Comparison of ENCODE assay signal across 21 cellular contexts in genomic region chr1:180294711-180295110, GRCh38.
DNase-seq lines count a peak whose midpoint lies in the region; ATAC-seq, FAIRE-seq and TF ChIP-seq lines count a peak whose summit lies in the region.
"Had no signal": no experiment of that assay in that cellular context is flagged by ENCODE, and none has a peak within 500 bp of the region (broad histone marks: within the 10 kb centered on the region; RNA-seq: fewer than 3 reads in every experiment).

No MANE protein-coding gene starts in this region.

- H2AFZ ChIP-seq in HepG2 (ENCODE audit: low read length): no peak overlapping the region

- no TSS peak for BruUV-seq in HepG2 (replicated peaks; lab: Mats Ljungman, UMichigan)

- peaks cover 14% of the 10 kb centered on the region for H3K9me3 Mint-ChIP-seq in WTC11
- H3K9me3 Mint-ChIP-seq: CD8-positive, alpha-beta T cell had no signal

- no peak overlapping the region for H3K27ac Mint-ChIP-seq in WTC11
- H3K27ac Mint-ChIP-seq: B cell; CD4-positive, alpha-beta T cell; CD8-positive, alpha-beta T cell had no signal

- TF ChIP-seq CTCF in HepG2 (CRISPR knock-in tag; IDR thresholded peaks at IDR 0.05) (no peak), right lobe of liver (IDR thresholded peaks at IDR 0.05) (no peak), WTC11 (IDR thresholded peaks at IDR 0.05) (no peak)

- no peaks in the 10 kb centered on the region for H3K27me3 Mint-ChIP-seq in WTC11 (ENCODE audit: low read depth)
- H3K27me3 Mint-ChIP-seq: B cell; CD4-positive, alpha-beta T cell had no signal

- ATAC-seq in HepG2 (no peak), right lobe of liver (no peak), WTC11 (no peak), HG03565 (IDR thresholded peaks at IDR 0.05; ENCODE audit: unreplicated experiment) (no peak), HG03571 (IDR thresholded peaks at IDR 0.05; ENCODE audit: unreplicated experiment) (no peak)
- ATAC-seq: A549; CD8-positive, alpha-beta T cell had no signal

- no peak overlapping the region for H3K4me2 ChIP-seq in HepG2 (ENCODE audit: low read depth, low read length)
- H3K4me2 ChIP-seq: A549; BLaER1 treated with 17β-estradiol and CSF1 and Interleukin-3, amounts not matched to agents 10 nM and 100 nM had no signal

- H3K4me3 Mint-ChIP-seq in WTC11: no peak overlapping the region
- H3K4me3 Mint-ChIP-seq: B cell; CD4-positive, alpha-beta T cell; CD8-positive, alpha-beta T cell had no signal

- no peaks in the 10 kb centered on the region for H4K20me1 ChIP-seq in HepG2 (ENCODE audit: insufficient read depth, low read length)
- H4K20me1 ChIP-seq: BLaER1 treated with 17β-estradiol and CSF1 and Interleukin-3, amounts not matched to agents 10 nM and 100 nM had no signal

- H3K4me3 ChIP-seq in HepG2 (replicated peaks in 1 of 3; ENCODE audit: insufficient read depth in 1 of 3, low read depth in 2 of 3, low read length in 3 of 3): no peak overlapping the region
- no peak overlapping the region for H3K4me3 ChIP-seq in right lobe of liver
- H3K4me3 ChIP-seq: A549; BLaER1 treated with 17β-estradiol and CSF1 and Interleukin-3, amounts not matched to agents 10 nM and 100 nM had no signal

- no peaks in the 10 kb centered on the region for H3K79me2 ChIP-seq in HepG2 (ENCODE audit: insufficient read depth, low read length)

- peaks cover 0 to 1% of the 10 kb centered on the region in 2 experiments; a peak in 1 of 5 replicates for H3K36me3 ChIP-seq in HepG2 (replicated peaks in 1 of 2; ENCODE audit: control insufficient read depth in 1 of 2, insufficient read depth in 2 of 2, low read length in 2 of 2)
- H3K36me3 ChIP-seq in right lobe of liver: no peaks in the 10 kb centered on the region

- H3K27ac ChIP-seq in HepG2 (ENCODE audit: extremely low read length, insufficient read depth, low read length) (no peak overlapping the region), right lobe of liver (no peak overlapping the region)
- H3K27ac ChIP-seq: 22Rv1; A549; BLaER1 treated with 17β-estradiol and CSF1 and Interleukin-3, amounts not matched to agents 10 nM and 100 nM; C4-2B had no signal

- H3K4me1 ChIP-seq in HepG2 (ENCODE audit: insufficient read depth, low read length): peaks cover 22% of the 10 kb centered on the region
- peaks cover 0 to 9% (median 3%) of the 10 kb centered on the region in 4 donors for H3K4me1 ChIP-seq in right lobe of liver

- H3K9me3 ChIP-seq in HepG2 (ENCODE audit: low read length) (peaks cover 7% of the 10 kb centered on the region), right lobe of liver (no peaks in the 10 kb centered on the region)
- H3K9me3 ChIP-seq: Caco-2 had no signal

- intact Hi-C loops in HepG2 (cut with micrococcal nuclease; ENCODE audit: unreplicated experiment): no loop called here
- intact Hi-C loops in right lobe of liver (cut with DNase I): no loop called here

- H3K27me3 ChIP-seq in HepG2 (ENCODE audit: control insufficient read depth in 1 of 2, insufficient read depth in 2 of 2, low read length in 2 of 2) (no peaks in the 10 kb centered on the region), right lobe of liver (no peaks in the 10 kb centered on the region)
- H3K27me3 ChIP-seq: BLaER1 treated with 17β-estradiol and CSF1 and Interleukin-3, amounts not matched to agents 10 nM and 100 nM had no signal

- CTCF ChIA-PET in HepG2 (lab: Yijun Ruan, JAX; ENCODE audit: low intra/inter-chr PET ratio, low total read pairs): no interaction called here
- CTCF ChIA-PET in WTC11 (lab: Charles Lee): no interaction called here

- TF ChIP-seq POLR2A in HepG2 (IDR thresholded peaks at IDR 0.05; ENCODE audit: insufficient read depth in 1 of 2, low read depth in 2 of 2, low read length in 2 of 2): no peak
- TF ChIP-seq POLR2A in right lobe of liver (IDR thresholded peaks at IDR 0.05): no peak

- H3K9ac ChIP-seq in HepG2 (ENCODE audit: insufficient read depth, low read depth, low read length): no peak overlapping the region
- H3K9ac ChIP-seq: BLaER1 treated with 17β-estradiol and CSF1 and Interleukin-3, amounts not matched to agents 10 nM and 100 nM had no signal

- in situ Hi-C loops in HepG2 (cut with HindIII; ENCODE audit: extremely low pct_ligation_motif_present, low pct_unique_long_range_greater_than_20kb): no loop called here

- FAIRE-seq in HepG2 (lab: Jason Lieb, UNC): no peak
- FAIRE-seq: A549, D721Med, G401.6, GM12891, GM19239 had no signal

- TF ChIP-seq EP300 in HepG2 (IDR thresholded peaks at IDR 0.05; ENCODE audit: low read depth in 2 of 2, low read length in 2 of 2) (no peak), HepG2 (CRISPR knock-in tag; IDR thresholded peaks at IDR 0.05; ENCODE audit: borderline replicate concordance) (no peak)

- 97% methylated on average over 2 of the region's 2 CpGs for WGBS in HepG2 (ENCODE audit: low lambda C conversion rate)
- WGBS in right lobe of liver (ENCODE audit: insufficient coverage, low coverage, low lambda C conversion rate, missing lambda C conversion rate): 93% methylated on average over 2 of the region's 2 CpGs

- peaks cover 2% of the 10 kb centered on the region; the same call in 1 of the 2 replicates for H3K36me3 Mint-ChIP-seq in WTC11

- TF ChIP-seq RAD21 in HepG2 (CRISPR knock-in tag; IDR thresholded peaks at IDR 0.05): no peak

- POLR2A ChIA-PET in HepG2 (lab: Yijun Ruan, JAX) (no interaction called here), WTC11 (lab: Charles Lee) (no interaction called here)

- no peaks in the 10 kb centered on the region for H3K4me1 Mint-ChIP-seq in WTC11
- H3K4me1 Mint-ChIP-seq: B cell had no signal

- DNase-seq in HepG2 (ENCODE audit: low spot score) (no peak), right lobe of liver (no peak), WTC11 (ENCODE audit: low spot score) (no peak)
- DNase-seq: AML-193; Caco-2; Calu3; CD4-positive, alpha-beta T cell; CD8-positive, alpha-beta T cell; DMS79 treated with DMSO at 0.1 percent for 48 hours; GF-D8 had no signal

TF ChIP-seq in HepG2, 621 proteins besides CTCF, POLR2A, EP300 and RAD21:
- peak; percentile 65; the same call in 1 of the 2 replicates for TF ChIP-seq ZNF121 (CRISPR knock-in tag; IDR thresholded peaks at IDR 0.05)
- no peak for TF ChIP-seq HMG20A (CRISPR knock-in tag; IDR thresholded peaks at IDR 0.05; ENCODE audit: borderline replicate concordance)

TF ChIP-seq in WTC11, 78 proteins besides CTCF, POLR2A, EP300 and RAD21:
- TF ChIP-seq ZNF121 (CRISPR knock-in tag; IDR thresholded peaks at IDR 0.05) (peak; percentile 73), RELA (CRISPR knock-in tag; IDR thresholded peaks at IDR 0.05; ENCODE audit: borderline replicate concordance) (no peak)
- TF ChIP-seq, protein P1, sequence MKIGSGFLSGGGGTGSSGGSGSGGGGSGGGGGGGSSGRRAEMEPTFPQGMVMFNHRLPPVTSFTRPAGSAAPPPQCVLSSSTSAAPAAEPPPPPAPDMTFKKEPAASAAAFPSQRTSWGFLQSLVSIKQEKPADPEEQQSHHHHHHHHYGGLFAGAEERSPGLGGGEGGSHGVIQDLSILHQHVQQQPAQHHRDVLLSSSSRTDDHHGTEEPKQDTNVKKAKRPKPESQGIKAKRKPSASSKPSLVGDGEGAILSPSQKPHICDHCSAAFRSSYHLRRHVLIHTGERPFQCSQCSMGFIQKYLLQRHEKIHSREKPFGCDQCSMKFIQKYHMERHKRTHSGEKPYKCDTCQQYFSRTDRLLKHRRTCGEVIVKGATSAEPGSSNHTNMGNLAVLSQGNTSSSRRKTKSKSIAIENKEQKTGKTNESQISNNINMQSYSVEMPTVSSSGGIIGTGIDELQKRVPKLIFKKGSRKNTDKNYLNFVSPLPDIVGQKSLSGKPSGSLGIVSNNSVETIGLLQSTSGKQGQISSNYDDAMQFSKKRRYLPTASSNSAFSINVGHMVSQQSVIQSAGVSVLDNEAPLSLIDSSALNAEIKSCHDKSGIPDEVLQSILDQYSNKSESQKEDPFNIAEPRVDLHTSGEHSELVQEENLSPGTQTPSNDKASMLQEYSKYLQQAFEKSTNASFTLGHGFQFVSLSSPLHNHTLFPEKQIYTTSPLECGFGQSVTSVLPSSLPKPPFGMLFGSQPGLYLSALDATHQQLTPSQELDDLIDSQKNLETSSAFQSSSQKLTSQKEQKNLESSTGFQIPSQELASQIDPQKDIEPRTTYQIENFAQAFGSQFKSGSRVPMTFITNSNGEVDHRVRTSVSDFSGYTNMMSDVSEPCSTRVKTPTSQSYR (CRISPR knock-in tag; IDR thresholded peaks at IDR 0.05): no peak
TF ChIP-seq in WTC11: peak in this region for 1.

Comparison
In these comparisons a context has a peak if more than half of its experiments do, and no peak if none do; other contexts are left out.
1. Of the 50 proteins assayed by ChIP-seq in both HepG2 and WTC11: peak only in HepG2: none; only in WTC11: none; in both: ZNF121; in neither: 49.